ENCODE assay signal across 10 cellular contexts in genomic region chr3:197541756-197542539, GRCh38. TPM values are rescaled to one million over a fixed set of nuclear protein-coding genes. Genes with fewer than 3 reads are reported as not detected.
DNase-seq lines count a peak whose midpoint lies in the region; ATAC-seq and TF ChIP-seq lines count a peak whose summit lies in the region.
"Had no signal": no experiment of that assay in that cellular context is flagged by ENCODE, and none has a peak within 500 bp of the region (broad histone marks: within the 10 kb centered on the region; RNA-seq: fewer than 3 reads in every experiment).

No MANE protein-coding gene starts in this region.

- in situ Hi-C loops in GM13976 (cut with MboI; ENCODE audit: low sequenced_read_pairs, unreplicated experiment) = no loop called here

- no peak overlapping the region for H3K27ac ChIP-seq in iPS-20b (ENCODE audit: low read length)
- H3K27ac ChIP-seq: SK-N-MC had no signal

- TF ChIP-seq CTCF in GM13976 (IDR thresholded peaks at IDR 0.05; ENCODE audit: borderline replicate concordance, control extremely low read depth, extremely low read depth, insufficient read depth, missing control alignments) = no peak

- H3K36me3 ChIP-seq in iPS-20b (ENCODE audit: insufficient read depth, low read depth, low read length) = peaks cover 10% of the 10 kb centered on the region; the same call in 1 of the 2 replicates

- no peak overlapping the region for H3K9ac ChIP-seq in iPS-20b (ENCODE audit: low read depth, low read length)

- H3K27me3 ChIP-seq in iPS-20b (ENCODE audit: insufficient read depth, low read length) = peaks cover 7% of the 10 kb centered on the region; the same call in 1 of the 2 replicates

- peak; percentile 40 for DNase-seq in activated CD8-positive, alpha-beta memory T cell treated with anti-CD3 and anti-CD28 coated beads for 24 hours
- DNase-seq in activated CD8-positive, alpha-beta memory T cell treated with anti-CD3 and anti-CD28 coated beads, Interleukin-2, amount 50 U/mL, for 48 hours = no peak
- DNase-seq in cerebellum (ENCODE audit: low spot score) (peak; percentile 70), superior temporal gyrus (ENCODE audit: extremely low spot score) (peak; percentile 83), GM13976 (ENCODE audit: low spot score) (no peak)
- DNase-seq: 8988T had no signal

- H3K9me3 ChIP-seq in iPS-20b (ENCODE audit: insufficient read depth, low read depth, low read length) = no peaks in the 10 kb centered on the region

- peak overlapping the region; percentile 32; the same call in 1 of the 2 replicates for H3K4me3 ChIP-seq in iPS-20b (ENCODE audit: low read length)
- H3K4me3 ChIP-seq: SK-N-MC had no signal

- no peak for ATAC-seq in HG03520 (IDR thresholded peaks at IDR 0.05; ENCODE audit: unreplicated experiment)
- ATAC-seq in HG02840 (IDR thresholded peaks at IDR 0.05; ENCODE audit: low FRiP score, unreplicated experiment) = no peak

- H3K4me1 ChIP-seq in iPS-20b (ENCODE audit: insufficient read depth, low read length) = peaks cover 18% of the 10 kb centered on the region; the same call in 1 of the 2 replicates

RNA-seq across cellular contexts. Expression of gene BDH1, which starts 13.8 kb away (rescaled TPM):
- total RNA-seq in cerebellum = 15.3 TPM

Comparison
In these comparisons a context has a peak if more than half of its experiments do, and no peak if none do; other contexts are left out.
1. DNase-seq: peak in activated CD8-positive, alpha-beta memory T cell treated with anti-CD3 and anti-CD28 coated beads for 24 hours (single experiment), cerebellum (single experiment) and superior temporal gyrus (single experiment); none in activated CD8-positive, alpha-beta memory T cell treated with anti-CD3 and anti-CD28 coated beads, Interleukin-2, amount 50 U/mL, for 48 hours (single experiment) and GM13976 (single experiment).